In the genomic region with DNA sequence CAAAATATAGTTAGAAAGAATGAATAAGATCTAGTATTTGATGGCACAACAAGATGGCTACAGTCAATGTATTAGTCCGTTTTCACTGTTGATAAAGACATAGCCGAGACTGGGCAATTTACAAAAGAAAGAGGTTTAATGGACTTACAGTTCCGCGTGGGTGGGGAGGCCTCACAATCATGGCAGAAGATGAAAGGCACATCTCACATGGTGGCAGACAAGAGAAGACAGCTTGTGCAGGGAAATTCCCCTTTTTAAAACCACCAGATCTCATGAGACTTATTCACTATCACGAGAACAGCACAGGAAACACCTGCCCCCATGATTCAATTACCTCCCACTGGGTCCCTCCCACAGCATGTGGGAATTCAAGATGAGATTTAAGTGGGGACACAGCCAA, we compare ENCODE assay signal across 16 cellular contexts. TPM values are rescaled to one million over a fixed set of nuclear protein-coding genes. Genes with fewer than 3 reads are reported as not detected.
"Had no signal": no experiment of that assay in that cellular context is flagged by ENCODE, and none has a peak within 500 bp of the region (broad histone marks: within the 10 kb centered on the region; RNA-seq: fewer than 3 reads in every experiment).

No MANE protein-coding gene starts in this region.

RNA-seq across cellular contexts. Expression of a gene that starts 10.4 kb away (rescaled TPM):
- total RNA-seq: colonic mucosa, endodermal cell, esophagus mucosa, gastroesophageal sphincter, heart left ventricle, hepatocyte, kidney, mesothelial cell of epicardium, mucosa of descending colon, osteocyte, right atrium auricular region, sciatic nerve, smooth muscle cell, thoracic aorta, tibial nerve had no signal
- polyA plus RNA-seq: foreskin keratinocyte, heart left ventricle, smooth muscle cell had no signal

RNA-seq across cellular contexts. Expression of a gene that starts 12.9 kb away (rescaled TPM):
- total RNA-seq: colonic mucosa, endodermal cell, esophagus mucosa had no signal
